ENCODE assay signal across 1 cellular context in genomic region chr16:18800674-18801196, GRCh38.
TF ChIP-seq lines count a peak whose summit lies in the region.

No MANE protein-coding gene starts in this region.

TF ChIP-seq in GM23338, 12 proteins besides CTCF, POLR2A, EP300 and RAD21 (continued from another document):
- TF ChIP-seq ETS1 (IDR thresholded peaks at IDR 0.05) (no peak), JUNB (IDR thresholded peaks at IDR 0.05; ENCODE audit: unreplicated experiment) (no peak), ZNF331 (CRISPR knock-in tag; IDR thresholded peaks at IDR 0.05; ENCODE audit: low read depth) (no peak), STAT1 (IDR thresholded peaks at IDR 0.05; ENCODE audit: unreplicated experiment) (no peak), ZNF462 (CRISPR knock-in tag; IDR thresholded peaks at IDR 0.05) (no peak), POLR2AphosphoS5 (IDR thresholded peaks at IDR 0.05; ENCODE audit: low read depth) (no peak), CREB1 (CRISPR knock-in tag; IDR thresholded peaks at IDR 0.05; ENCODE audit: low read depth) (no peak), EZH2 (IDR thresholded peaks at IDR 0.05; ENCODE audit: low read depth, unreplicated experiment) (no peak)
